ENCODE assay signal across 36 cellular contexts in genomic region chr15:81146454-81146853, GRCh38. TPM values are rescaled to one million over a fixed set of nuclear protein-coding genes. Genes with fewer than 3 reads are reported as not detected.
"Had no signal": no experiment of that assay in that cellular context is flagged by ENCODE, and none has a peak within 500 bp of the region (broad histone marks: within the 10 kb centered on the region; RNA-seq: fewer than 3 reads in every experiment).

No MANE protein-coding gene starts in this region.

- H3K27ac Mint-ChIP-seq: naive thymus-derived CD4-positive, alpha-beta T cell; natural killer cell; nephron; neural progenitor cell; progenitor cell of endocrine pancreas; stimulated activated memory B cell treated with anti-CD40 and anti-IgM and Interleukin-4, amounts not matched to agents 10 μg/mL and 1 μg/mL and 100 μg/mL, for 72 hours had no signal

- H3K4me3 Mint-ChIP-seq: naive thymus-derived CD4-positive, alpha-beta T cell; natural killer cell; nephron; neural progenitor cell; stimulated activated memory B cell treated with anti-CD40 and anti-IgM and Interleukin-4, amounts not matched to agents 10 μg/mL and 1 μg/mL and 100 μg/mL, for 72 hours; stimulated activated naive CD8-positive, alpha-beta T cell treated with anti-CD3 and anti-CD28 coated beads, Interleukin-15, amount 100 ng/mL, for 72 hours had no signal

- ATAC-seq: naive thymus-derived CD4-positive, alpha-beta T cell; natural killer cell; psoas muscle; right cardiac atrium; right lobe of liver; stimulated activated memory B cell treated with anti-CD40 and anti-IgM and Interleukin-4, amounts not matched to agents 10 μg/mL and 1 μg/mL and 100 μg/mL, for 72 hours; stimulated activated naive CD8-positive, alpha-beta T cell treated with anti-CD3 and anti-CD28 coated beads, Interleukin-15, amount 100 ng/mL, for 72 hours; stimulated activated naive CD8-positive, alpha-beta T cell treated with anti-CD3 and anti-CD28 coated beads, Interleukin-15, Interleukin-2, amounts not matched to agents 100 U/mL and 50 U/mL, for 24 hours had no signal

- H3K27ac ChIP-seq: neural progenitor cell, ovary, parathyroid adenoma, psoas muscle, right lobe of liver, sigmoid colon, skin epidermis, spleen, suprapubic skin, thoracic aorta, tibial nerve, upper lobe of left lung, uterus had no signal

- H3K4me3 ChIP-seq: neural progenitor cell, ovary, psoas muscle, right lobe of liver, sigmoid colon, skin epidermis, smooth muscle cell, spleen, suprapubic skin, thoracic aorta, thyroid gland, tibial nerve, upper lobe of left lung, uterus had no signal

- H3K9me3 Mint-ChIP-seq: naive thymus-derived CD4-positive, alpha-beta T cell; natural killer cell; nephron; neural progenitor cell; stimulated activated memory B cell treated with anti-CD40 and anti-IgM and Interleukin-4, amounts not matched to agents 10 μg/mL and 1 μg/mL and 100 μg/mL, for 72 hours; stimulated activated naive CD8-positive, alpha-beta T cell treated with anti-CD3 and anti-CD28 coated beads, Interleukin-15, amount 100 ng/mL, for 72 hours had no signal

- H3K4me1 ChIP-seq: neural progenitor cell, parathyroid adenoma, psoas muscle, right lobe of liver, sigmoid colon, spleen, suprapubic skin, tibial nerve, upper lobe of left lung, uterus had no signal

- DNase-seq: naive thymus-derived CD4-positive, alpha-beta T cell; natural killer cell; occipital lobe; ovary; posterior cingulate gyrus; psoas muscle; right cardiac atrium; right lobe of liver; sigmoid colon; spleen; stimulated activated CD4-positive, alpha-beta T cell treated with anti-CD3 and anti-CD28 coated beads, Interleukin-12 subunit alpha, Interleukin-12 subunit beta, amount 100 ng/mL, for 4 hours; stimulated activated CD4-positive, alpha-beta T cell treated with anti-CD3 and anti-CD28 coated beads, Interleukin-1b, Interleukin-23, amount 100 ng/mL, for 48 hours; stimulated activated CD4-positive, alpha-beta T cell treated with anti-CD3 and anti-CD28 coated beads, Interleukin-4, amount 100 ng/mL, for 1 hour; stimulated activated CD4-positive, alpha-beta T cell treated with anti-CD3 and anti-CD28 coated beads, Interleukin-4, amount 100 ng/mL, for 4 hours; stimulated activated CD8-positive, alpha-beta memory T cell treated with anti-CD3 and anti-CD28 coated beads, Interleukin-4, amount 100 ng/mL, for 48 hours; stimulated activated naive CD4-positive, alpha-beta T cell; stimulated activated naive CD8-positive, alpha-beta T cell treated with anti-CD3 and anti-CD28 coated beads, Interleukin-15, amount 100 ng/mL, for 72 hours; stimulated activated naive CD8-positive, alpha-beta T cell treated with anti-CD3 and anti-CD28 coated beads, Interleukin-15, Interleukin-2, amounts not matched to agents 100 U/mL and 50 U/mL, for 24 hours; substantia nigra; thyroid gland; trophoblast cell; upper lobe of left lung; uterus had no signal

- H3K36me3 Mint-ChIP-seq: naive thymus-derived CD4-positive, alpha-beta T cell; natural killer cell; neural progenitor cell; stimulated activated memory B cell treated with anti-CD40 and anti-IgM and Interleukin-4, amounts not matched to agents 10 μg/mL and 1 μg/mL and 100 μg/mL, for 72 hours had no signal

- H3K36me3 ChIP-seq: neural progenitor cell, ovary, right lobe of liver, sigmoid colon, spleen, suprapubic skin, thoracic aorta, thyroid gland, tibial nerve, uterus had no signal

- H3K9me3 ChIP-seq: ovary, psoas muscle, right lobe of liver, sigmoid colon, spleen, suprapubic skin, thoracic aorta, thyroid gland, tibial nerve, upper lobe of left lung, uterus had no signal

- H3K9ac ChIP-seq: neural progenitor cell, parathyroid adenoma had no signal

- H3K4me1 Mint-ChIP-seq: nephron; neural progenitor cell; stimulated activated naive CD8-positive, alpha-beta T cell treated with anti-CD3 and anti-CD28 coated beads, Interleukin-15, amount 100 ng/mL, for 72 hours had no signal

- H3K27me3 ChIP-seq: neural progenitor cell, ovary, right lobe of liver, suprapubic skin, thyroid gland, tibial nerve, upper lobe of left lung, uterus had no signal

RNA-seq across cellular contexts. Expression of gene CFAP161, which starts 12.4 kb away (rescaled TPM):
- total RNA-seq: naive thymus-derived CD4-positive, alpha-beta T cell; progenitor cell of endocrine pancreas; renal cortical epithelial cell had no signal
- polyA plus RNA-seq: naive thymus-derived CD4-positive, alpha-beta T cell; neural cell; sigmoid colon; smooth muscle cell; urinary bladder had no signal

RNA-seq across cellular contexts. Expression of gene IL16, which starts 50.2 kb away (rescaled TPM):
- polyA plus RNA-seq: neural cell had no signal
